Comparison of ENCODE assay signal across 17 cellular contexts in genomic region chr16:68656771-68657170, GRCh38. TPM values are rescaled to one million over a fixed set of nuclear protein-coding genes. Genes with fewer than 3 reads are reported as not detected.
"Had no signal": no experiment of that assay in that cellular context is flagged by ENCODE, and none has a peak within 500 bp of the region (broad histone marks: within the 10 kb centered on the region; RNA-seq: fewer than 3 reads in every experiment).

No MANE protein-coding gene starts in this region.

- H3K9me3 ChIP-seq: gastroesophageal sphincter, heart right ventricle, prostate gland, right atrium auricular region, suprapubic skin, transverse colon had no signal

- H3K4me3 ChIP-seq: gastroesophageal sphincter, heart right ventricle, lung, prostate gland, right atrium auricular region, skin epidermis, suprapubic skin, transverse colon had no signal

- H3K27ac ChIP-seq: gastroesophageal sphincter, heart right ventricle, right atrium auricular region, suprapubic skin, transverse colon had no signal

- H3K27me3 ChIP-seq: right atrium auricular region, transverse colon had no signal

- DNase-seq: activated CD4-positive, alpha-beta T cell treated with anti-CD3 and anti-CD28 coated beads, Interleukin-2, amount 10 ng/mL, durations not matched to agents 24 days and 14 days; activated CD8-positive, alpha-beta T cell treated with anti-CD3 and anti-CD28 coated beads for 36 hours; activated naive CD4-positive, alpha-beta T cell treated with Interleukin-2 at 50 U/mL for 16 hours; activated naive CD8-positive, alpha-beta T cell treated with anti-CD3 and anti-CD28 coated beads, Interleukin-2, amount 10 ng/mL, durations not matched to agents 7 days and 5 days; activated T-cell treated with anti-CD3 and anti-CD28 coated beads, Interleukin-2, amount 50 U/mL, for 24 hours; amygdala; caudate nucleus; heart right ventricle; immature natural killer cell; T1000; transverse colon had no signal

- ATAC-seq: activated CD8-positive, alpha-beta T cell treated with anti-CD3 and anti-CD28 coated beads for 36 hours; gastroesophageal sphincter had no signal

- H3K4me1 ChIP-seq: heart right ventricle, prostate gland, right atrium auricular region had no signal

- H3K36me3 ChIP-seq: gastroesophageal sphincter, heart right ventricle, prostate gland, right atrium auricular region, suprapubic skin, transverse colon had no signal

RNA-seq across cellular contexts. Expression of gene CDH3, which starts 11.7 kb away (rescaled TPM):
- polyA plus RNA-seq: immature natural killer cell had no signal
